11 cellular contexts compared by ENCODE assay signal in the genomic region with DNA sequence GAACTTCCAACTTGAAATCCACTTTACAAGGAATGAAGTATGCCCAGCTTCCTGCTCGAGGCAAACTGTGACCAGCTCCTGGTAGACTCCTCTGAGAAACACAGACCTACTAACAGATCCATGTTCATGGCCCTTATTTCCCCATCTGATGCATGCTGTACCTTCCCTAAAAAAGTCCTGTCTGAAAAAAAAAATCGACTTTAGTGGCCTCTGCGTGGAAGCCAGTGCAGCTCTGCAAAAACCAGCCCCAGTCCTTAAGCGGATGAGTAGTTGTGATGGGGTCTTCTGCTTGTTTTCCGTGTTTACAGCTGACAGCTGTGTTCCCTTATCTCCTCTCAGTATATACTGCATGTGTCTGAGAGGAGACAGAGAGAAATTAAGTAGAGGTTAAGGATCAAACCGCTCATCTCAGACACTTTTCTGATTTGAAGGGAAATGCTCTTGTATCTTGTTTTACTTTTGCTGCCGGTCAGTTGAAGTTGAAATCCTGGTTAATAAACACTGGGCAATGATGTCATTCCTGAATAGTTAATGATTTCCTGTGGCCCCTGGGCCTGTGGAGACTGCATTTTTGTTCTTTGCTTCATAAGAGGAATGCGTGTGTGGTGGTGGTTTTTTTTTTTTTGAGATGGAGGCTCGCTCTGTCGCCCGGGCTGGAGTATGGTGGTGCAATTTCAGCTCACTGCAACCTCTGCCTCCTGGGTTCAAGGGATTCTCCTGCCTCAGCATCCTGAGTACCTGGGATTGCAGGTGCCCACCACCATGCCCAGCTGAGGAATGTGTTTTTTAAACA.
A peak's percentile ranks its signal among the peaks of the same experiment; 100 is the strongest.
DNase-seq lines count a peak whose midpoint lies in the region; TF ChIP-seq lines count a peak whose summit lies in the region.
"Had no signal": no experiment of that assay in that cellular context is flagged by ENCODE, and none has a peak within 500 bp of the region (broad histone marks: within the 10 kb centered on the region; RNA-seq: fewer than 3 reads in every experiment).

No MANE protein-coding gene starts in this region.

- TF ChIP-seq CTCF in fibroblast of pulmonary artery (IDR thresholded peaks at IDR 0.05; ENCODE audit: low read length, missing control alignments): no peak
- TF ChIP-seq CTCF in osteocyte (IDR thresholded peaks at IDR 0.05): no peak
- TF ChIP-seq CTCF in esophagus muscularis mucosa (IDR thresholded peaks at IDR 0.05): no peak

- H3K36me3 Mint-ChIP-seq in osteocyte (ENCODE audit: unreplicated experiment): peaks cover 10% of the 10 kb centered on the region

- H3K27ac Mint-ChIP-seq in osteocyte (ENCODE audit: unreplicated experiment): peak overlapping the region; percentile 81

- DNase-seq in COLO829 (ENCODE audit: low spot score): peak; percentile 51
- DNase-seq in SJCRH30: peak; percentile 42 to 60
- DNase-seq in fibroblast of pulmonary artery (ENCODE audit: low read depth): peak; percentile 91
- DNase-seq in osteocyte (ENCODE audit: extremely low spot score, unreplicated experiment): no peak
- DNase-seq in activated effector memory CD4-positive, alpha-beta T cell treated with Interleukin-2 at 50 U/mL for 16 hours: no peak
- DNase-seq in esophagus muscularis mucosa (ENCODE audit: extremely low spot score): no peak
- DNase-seq in SKM-1 (lab: John Stamatoyannopoulos, UW; ENCODE audit: unreplicated experiment): no peak
- no peak for DNase-seq in Karpas-422
- DNase-seq: GDM1; RPMI8226; stimulated activated CD4-positive, alpha-beta T cell treated with anti-CD3 and anti-CD28 coated beads, Interleukin-4, amount 100 ng/mL, for 1 hour had no signal

- peak overlapping the region; percentile 61 for H3K4me3 Mint-ChIP-seq in osteocyte (ENCODE audit: unreplicated experiment)

- H3K4me2 ChIP-seq in Karpas-422 (ENCODE audit: low read depth, low read length, poor library complexity, severe bottlenecking): no peak overlapping the region

- no peaks in the 10 kb centered on the region for H3K27me3 Mint-ChIP-seq in osteocyte (ENCODE audit: unreplicated experiment)

- H2AFZ ChIP-seq in Karpas-422 (ENCODE audit: low read length): no peak overlapping the region

- no peaks in the 10 kb centered on the region for H3K9me3 Mint-ChIP-seq in osteocyte (ENCODE audit: unreplicated experiment)

- H4K20me1 ChIP-seq in Karpas-422 (ENCODE audit: insufficient read depth, low read depth, low read length): no peaks in the 10 kb centered on the region

- TF ChIP-seq EP300 in esophagus muscularis mucosa (IDR thresholded peaks at IDR 0.05): no peak

- H3K27me3 ChIP-seq in SJCRH30: no peaks in the 10 kb centered on the region
- H3K27me3 ChIP-seq in esophagus muscularis mucosa: no peaks in the 10 kb centered on the region
- H3K27me3 ChIP-seq in Karpas-422 (ENCODE audit: low read length): no peaks in the 10 kb centered on the region

- intact Hi-C loops in esophagus muscularis mucosa (cut with DNase I): no loop called here

- H3K4me1 ChIP-seq in SJCRH30 (peaks cover 11% of the 10 kb centered on the region; the same call in 1 of the 2 replicates), esophagus muscularis mucosa (peaks cover 0 to 18% (median 14%) of the 10 kb centered on the region in 4 donors), Karpas-422 (ENCODE audit: low read length) (no peaks in the 10 kb centered on the region)

- H3K27ac ChIP-seq in SJCRH30 (peak overlapping the region; percentile 50; the same call in 1 of the 2 replicates), esophagus muscularis mucosa (replicated peaks in 1 of 4) (peak overlapping the region in 2 of 4 donors; percentile 25 to 29), Karpas-422 (ENCODE audit: low read length) (no peak overlapping the region)

- H3K9me3 ChIP-seq in SJCRH30 (replicated peaks) (no peaks in the 10 kb centered on the region), esophagus muscularis mucosa (no peaks in the 10 kb centered on the region), Karpas-422 (ENCODE audit: low read length) (peaks cover 5% of the 10 kb centered on the region)

- H3K4me1 Mint-ChIP-seq in osteocyte (ENCODE audit: unreplicated experiment): peaks cover 24% of the 10 kb centered on the region

- H3K4me3 ChIP-seq in SJCRH30 (no peak overlapping the region), fibroblast of pulmonary artery (replicated peaks; ENCODE audit: low read depth, low read length) (peak overlapping the region; percentile 7), esophagus muscularis mucosa (peak overlapping the region in 1 of 4 donors; percentile 7), Karpas-422 (ENCODE audit: low read length) (no peak overlapping the region)

- TF ChIP-seq POLR2A in esophagus muscularis mucosa (IDR thresholded peaks at IDR 0.05; ENCODE audit: low read depth): no peak

- H3K9ac ChIP-seq in Karpas-422 (ENCODE audit: low read length): no peak overlapping the region

- H3K9me2 ChIP-seq in Karpas-422 (replicated peaks; ENCODE audit: insufficient read depth, low read length): no peaks in the 10 kb centered on the region

- H3K36me3 ChIP-seq in SJCRH30 (peaks cover 6% of the 10 kb centered on the region; the same call in 1 of the 2 replicates), esophagus muscularis mucosa (peaks cover 0 to 33% (median 14%) of the 10 kb centered on the region in 4 donors), Karpas-422 (ENCODE audit: insufficient read depth, low read length) (no peaks in the 10 kb centered on the region)

- WGBS in esophagus muscularis mucosa: 28% methylated on average over 10 of the region's 11 CpGs

- no peaks in the 10 kb centered on the region for H3K79me2 ChIP-seq in Karpas-422 (ENCODE audit: low read length)

Comparison
In these comparisons a context has a peak if more than half of its experiments do, and no peak if none do; other contexts are left out.
1. DNase-seq: peak in COLO829 (single experiment), SJCRH30 (2 of 2) and fibroblast of pulmonary artery (single experiment); none in osteocyte (single experiment), activated effector memory CD4-positive, alpha-beta T cell treated with Interleukin-2 at 50 U/mL for 16 hours (single experiment), esophagus muscularis mucosa (single experiment), SKM-1 (single experiment) and Karpas-422 (single experiment).